In the genomic region with DNA sequence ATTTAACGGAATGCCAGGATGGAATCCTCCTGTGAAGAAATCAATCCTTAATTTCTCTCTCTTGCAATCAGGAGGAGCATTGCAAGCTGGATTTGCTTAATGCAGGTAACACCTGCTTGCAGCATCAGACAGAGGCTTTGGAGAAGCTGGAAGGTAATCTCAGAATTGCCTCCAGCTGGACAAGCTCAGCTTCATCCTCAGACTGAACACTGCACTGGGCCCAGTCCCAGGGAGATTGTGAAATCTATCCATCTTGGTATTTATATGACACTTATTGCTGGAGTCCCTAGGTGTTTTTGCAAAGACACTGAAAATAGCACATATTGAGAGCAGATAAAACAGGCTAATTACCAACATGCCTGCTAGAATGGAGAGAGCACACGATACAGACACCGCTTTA, we compare ENCODE assay signal across 1 cellular context.
TF ChIP-seq lines count a peak whose summit lies in the region.

No MANE protein-coding gene starts in this region.

TF ChIP-seq in H1, 55 proteins besides CTCF, POLR2A, EP300 and RAD21:
- TF ChIP-seq FOSL1 (IDR thresholded peaks at IDR 0.05; ENCODE audit: insufficient read depth, low read depth, low read length) (no peak), HDAC6 (IDR thresholded peaks at IDR 0.05; ENCODE audit: low read depth, low read length) (no peak), SP4 (IDR thresholded peaks at IDR 0.05; ENCODE audit: low read length) (no peak), CREB1 (IDR thresholded peaks at IDR 0.05) (no peak), TEAD4 (IDR thresholded peaks at IDR 0.05; ENCODE audit: low read depth, low read length) (no peak), KDM4A (IDR thresholded peaks at IDR 0.05; ENCODE audit: low read depth, low read length, severe bottlenecking) (no peak), SRF (IDR thresholded peaks at IDR 0.05; ENCODE audit: low read depth, low read length) (no peak), POU5F1 (IDR thresholded peaks at IDR 0.05; ENCODE audit: low read depth, low read length) (no peak), ZNF274 (IDR thresholded peaks at IDR 0.05; ENCODE audit: borderline replicate concordance, extremely low read depth, low read length) (no peak), EZH2 (IDR thresholded peaks at IDR 0.05; ENCODE audit: low read depth, low read length, severe bottlenecking) (no peak), RXRA (IDR thresholded peaks at IDR 0.05; ENCODE audit: insufficient read depth, low read depth, low read length) (no peak), GABPA (IDR thresholded peaks at IDR 0.05; ENCODE audit: borderline replicate concordance, insufficient read depth, low read length) (no peak), CBX5 (IDR thresholded peaks at IDR 0.05; ENCODE audit: low read depth, low read length) (no peak), TAF1 (IDR thresholded peaks at IDR 0.05; ENCODE audit: low read depth, low read length) (no peak), CBX8 (IDR thresholded peaks at IDR 0.05; ENCODE audit: borderline replicate concordance, low read depth, low read length) (no peak), NRF1 (IDR thresholded peaks at IDR 0.05; ENCODE audit: low read depth, low read length) (no peak), POLR2AphosphoS5 (IDR thresholded peaks at IDR 0.05; ENCODE audit: low read depth, low read length) (no peak), TBP (IDR thresholded peaks at IDR 0.05; ENCODE audit: low read depth, low read length) (no peak), MAFK (IDR thresholded peaks at IDR 0.05; ENCODE audit: low read depth, low read length) (no peak)
TF ChIP-seq in H1: peak in this region for 0.
